Comparison of ENCODE assay signal across 1 cellular context in the genomic region with DNA sequence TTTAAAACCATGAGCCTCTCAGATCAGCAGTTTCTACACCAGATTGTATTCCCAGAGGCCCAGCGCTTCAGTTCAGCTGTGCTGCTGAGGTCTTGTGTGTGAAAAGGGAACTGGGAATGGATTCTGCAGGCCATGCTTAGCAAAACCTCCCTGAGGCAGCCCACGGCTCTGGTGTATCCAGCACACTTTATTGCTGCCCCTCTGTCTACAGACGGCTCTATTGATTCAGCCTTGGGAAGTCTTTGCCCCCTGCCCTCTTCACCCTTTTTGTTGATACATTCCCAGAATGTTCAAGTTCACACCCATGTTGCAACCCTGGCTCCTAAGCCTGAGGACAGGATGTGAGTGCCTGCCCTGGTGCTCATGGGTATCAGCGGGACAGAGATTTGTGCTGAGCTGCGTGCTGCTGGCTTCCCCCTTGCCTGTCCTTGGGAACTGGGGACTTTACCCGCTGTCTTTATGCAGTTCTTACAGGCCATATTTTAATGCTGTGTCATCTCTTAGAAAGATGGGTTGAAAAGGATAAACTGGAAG.
TF ChIP-seq lines count a peak whose summit lies in the region.

No MANE protein-coding gene starts in this region.

TF ChIP-seq in HepG2, 621 proteins besides CTCF, POLR2A, EP300 and RAD21 (continued from another document and continues in another):
- TF ChIP-seq ATF7-NPFF (CRISPR knock-in tag; IDR thresholded peaks at IDR 0.05; ENCODE audit: low read depth) (0 out of 2 replicates have a peak, but pooled peaks have one; percentile 55), ZNF746 (CRISPR knock-in tag; IDR thresholded peaks at IDR 0.05) (peak; percentile 81; the same call in 1 of the 2 replicates), AKAP8 (CRISPR knock-in tag; IDR thresholded peaks at IDR 0.05) (0 out of 2 replicates have a peak, but pooled peaks have one; percentile 48), ZFAT (CRISPR knock-in tag; conservative IDR thresholded peaks at IDR 0.05) (no peak), SMAD1 (CRISPR knock-in tag; IDR thresholded peaks at IDR 0.05; ENCODE audit: borderline replicate concordance, low read depth) (peak; percentile 70; the same call in 1 of the 2 replicates), ELF1 (CRISPR knock-in tag; IDR thresholded peaks at IDR 0.05) (peak; percentile 65), NR2C2 (CRISPR knock-in tag; IDR thresholded peaks at IDR 0.05; ENCODE audit: borderline replicate concordance) (peak; percentile 86), U2AF1 (optimal IDR thresholded peaks at IDR 0.05; ENCODE audit: low read depth, low read length) (no peak), ATAD3A (CRISPR knock-in tag; IDR thresholded peaks at IDR 0.05) (no peak), RBFOX2 (IDR thresholded peaks at IDR 0.05; ENCODE audit: low read depth, low read length) (no peak), GZF1 (CRISPR knock-in tag; IDR thresholded peaks at IDR 0.05) (no peak), ZSCAN9 (CRISPR knock-in tag; IDR thresholded peaks at IDR 0.05; ENCODE audit: borderline replicate concordance) (peak; percentile 94), ZNF451 (CRISPR knock-in tag; IDR thresholded peaks at IDR 0.05) (no peak), ZC3H4 (CRISPR knock-in tag; IDR thresholded peaks at IDR 0.05; ENCODE audit: borderline replicate concordance) (no peak), ZNF12 (CRISPR knock-in tag; IDR thresholded peaks at IDR 0.05) (peak; percentile 67; the same call in 1 of the 2 replicates), ZNF501 (CRISPR knock-in tag; IDR thresholded peaks at IDR 0.05) (peak; percentile 65), TCF7 (IDR thresholded peaks at IDR 0.05; ENCODE audit: low read depth) (peak; percentile 75), NFATC3 (CRISPR knock-in tag; IDR thresholded peaks at IDR 0.05) (no peak), RFX1 (IDR thresholded peaks at IDR 0.05) (no peak), MEIS1 (CRISPR knock-in tag; IDR thresholded peaks at IDR 0.05; ENCODE audit: borderline replicate concordance) (no peak), HIVEP1 (CRISPR knock-in tag; IDR thresholded peaks at IDR 0.05) (peak; percentile 58; the same call in 1 of the 2 replicates), MAF1 (CRISPR knock-in tag; IDR thresholded peaks at IDR 0.05; ENCODE audit: borderline replicate concordance) (no peak), ZNF83 (CRISPR knock-in tag; IDR thresholded peaks at IDR 0.05; ENCODE audit: borderline replicate concordance) (no peak), MXI1 (IDR thresholded peaks at IDR 0.05; ENCODE audit: borderline replicate concordance, low read depth, low read length) (no peak), ZNF674 (CRISPR knock-in tag; IDR thresholded peaks at IDR 0.05; ENCODE audit: low read depth) (no peak), ELF4 (CRISPR knock-in tag; IDR thresholded peaks at IDR 0.05; ENCODE audit: borderline replicate concordance) (no peak), MAX (IDR thresholded peaks at IDR 0.05) (peak; percentile 78), ATF1 (CRISPR knock-in tag; IDR thresholded peaks at IDR 0.05) (0 out of 2 replicates have a peak, but pooled peaks have one; percentile 55), ZNF557 (CRISPR knock-in tag; IDR thresholded peaks at IDR 0.05) (no peak; the same call in 1 of the 2 replicates), BRD4 (CRISPR knock-in tag; IDR thresholded peaks at IDR 0.05) (no peak), GLI4 (CRISPR knock-in tag; IDR thresholded peaks at IDR 0.05; ENCODE audit: borderline replicate concordance) (no peak)
- TF ChIP-seq, protein P1, sequence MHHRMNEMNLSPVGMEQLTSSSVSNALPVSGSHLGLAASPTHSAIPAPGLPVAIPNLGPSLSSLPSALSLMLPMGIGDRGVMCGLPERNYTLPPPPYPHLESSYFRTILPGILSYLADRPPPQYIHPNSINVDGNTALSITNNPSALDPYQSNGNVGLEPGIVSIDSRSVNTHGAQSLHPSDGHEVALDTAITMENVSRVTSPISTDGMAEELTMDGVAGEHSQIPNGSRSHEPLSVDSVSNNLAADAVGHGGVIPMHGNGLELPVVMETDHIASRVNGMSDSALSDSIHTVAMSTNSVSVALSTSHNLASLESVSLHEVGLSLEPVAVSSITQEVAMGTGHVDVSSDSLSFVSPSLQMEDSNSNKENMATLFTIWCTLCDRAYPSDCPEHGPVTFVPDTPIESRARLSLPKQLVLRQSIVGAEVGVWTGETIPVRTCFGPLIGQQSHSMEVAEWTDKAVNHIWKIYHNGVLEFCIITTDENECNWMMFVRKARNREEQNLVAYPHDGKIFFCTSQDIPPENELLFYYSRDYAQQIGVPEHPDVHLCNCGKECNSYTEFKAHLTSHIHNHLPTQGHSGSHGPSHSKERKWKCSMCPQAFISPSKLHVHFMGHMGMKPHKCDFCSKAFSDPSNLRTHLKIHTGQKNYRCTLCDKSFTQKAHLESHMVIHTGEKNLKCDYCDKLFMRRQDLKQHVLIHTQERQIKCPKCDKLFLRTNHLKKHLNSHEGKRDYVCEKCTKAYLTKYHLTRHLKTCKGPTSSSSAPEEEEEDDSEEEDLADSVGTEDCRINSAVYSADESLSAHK (CRISPR knock-in tag; IDR thresholded peaks at IDR 0.05; ENCODE audit: borderline replicate concordance) = 0 out of 2 replicates have a peak, but pooled peaks have one; percentile 45
- TF ChIP-seq, protein P2, sequence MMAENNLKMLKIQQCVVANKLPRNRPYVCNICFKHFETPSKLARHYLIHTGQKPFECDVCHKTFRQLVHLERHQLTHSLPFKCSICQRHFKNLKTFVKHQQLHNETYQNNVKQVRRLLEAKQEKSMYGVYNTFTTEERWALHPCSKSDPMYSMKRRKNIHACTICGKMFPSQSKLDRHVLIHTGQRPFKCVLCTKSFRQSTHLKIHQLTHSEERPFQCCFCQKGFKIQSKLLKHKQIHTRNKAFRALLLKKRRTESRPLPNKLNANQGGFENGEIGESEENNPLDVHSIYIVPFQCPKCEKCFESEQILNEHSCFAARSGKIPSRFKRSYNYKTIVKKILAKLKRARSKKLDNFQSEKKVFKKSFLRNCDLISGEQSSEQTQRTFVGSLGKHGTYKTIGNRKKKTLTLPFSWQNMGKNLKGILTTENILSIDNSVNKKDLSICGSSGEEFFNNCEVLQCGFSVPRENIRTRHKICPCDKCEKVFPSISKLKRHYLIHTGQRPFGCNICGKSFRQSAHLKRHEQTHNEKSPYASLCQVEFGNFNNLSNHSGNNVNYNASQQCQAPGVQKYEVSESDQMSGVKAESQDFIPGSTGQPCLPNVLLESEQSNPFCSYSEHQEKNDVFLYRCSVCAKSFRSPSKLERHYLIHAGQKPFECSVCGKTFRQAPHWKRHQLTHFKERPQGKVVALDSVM (CRISPR knock-in tag; IDR thresholded peaks at IDR 0.05) = no peak
- TF ChIP-seq, protein P3, sequence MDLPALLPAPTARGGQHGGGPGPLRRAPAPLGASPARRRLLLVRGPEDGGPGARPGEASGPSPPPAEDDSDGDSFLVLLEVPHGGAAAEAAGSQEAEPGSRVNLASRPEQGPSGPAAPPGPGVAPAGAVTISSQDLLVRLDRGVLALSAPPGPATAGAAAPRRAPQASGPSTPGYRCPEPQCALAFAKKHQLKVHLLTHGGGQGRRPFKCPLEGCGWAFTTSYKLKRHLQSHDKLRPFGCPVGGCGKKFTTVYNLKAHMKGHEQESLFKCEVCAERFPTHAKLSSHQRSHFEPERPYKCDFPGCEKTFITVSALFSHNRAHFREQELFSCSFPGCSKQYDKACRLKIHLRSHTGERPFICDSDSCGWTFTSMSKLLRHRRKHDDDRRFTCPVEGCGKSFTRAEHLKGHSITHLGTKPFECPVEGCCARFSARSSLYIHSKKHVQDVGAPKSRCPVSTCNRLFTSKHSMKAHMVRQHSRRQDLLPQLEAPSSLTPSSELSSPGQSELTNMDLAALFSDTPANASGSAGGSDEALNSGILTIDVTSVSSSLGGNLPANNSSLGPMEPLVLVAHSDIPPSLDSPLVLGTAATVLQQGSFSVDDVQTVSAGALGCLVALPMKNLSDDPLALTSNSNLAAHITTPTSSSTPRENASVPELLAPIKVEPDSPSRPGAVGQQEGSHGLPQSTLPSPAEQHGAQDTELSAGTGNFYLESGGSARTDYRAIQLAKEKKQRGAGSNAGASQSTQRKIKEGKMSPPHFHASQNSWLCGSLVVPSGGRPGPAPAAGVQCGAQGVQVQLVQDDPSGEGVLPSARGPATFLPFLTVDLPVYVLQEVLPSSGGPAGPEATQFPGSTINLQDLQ (CRISPR knock-in tag; IDR thresholded peaks at IDR 0.05) = 0 out of 2 replicates have a peak, but pooled peaks have one; percentile 64
- TF ChIP-seq, protein P4, sequence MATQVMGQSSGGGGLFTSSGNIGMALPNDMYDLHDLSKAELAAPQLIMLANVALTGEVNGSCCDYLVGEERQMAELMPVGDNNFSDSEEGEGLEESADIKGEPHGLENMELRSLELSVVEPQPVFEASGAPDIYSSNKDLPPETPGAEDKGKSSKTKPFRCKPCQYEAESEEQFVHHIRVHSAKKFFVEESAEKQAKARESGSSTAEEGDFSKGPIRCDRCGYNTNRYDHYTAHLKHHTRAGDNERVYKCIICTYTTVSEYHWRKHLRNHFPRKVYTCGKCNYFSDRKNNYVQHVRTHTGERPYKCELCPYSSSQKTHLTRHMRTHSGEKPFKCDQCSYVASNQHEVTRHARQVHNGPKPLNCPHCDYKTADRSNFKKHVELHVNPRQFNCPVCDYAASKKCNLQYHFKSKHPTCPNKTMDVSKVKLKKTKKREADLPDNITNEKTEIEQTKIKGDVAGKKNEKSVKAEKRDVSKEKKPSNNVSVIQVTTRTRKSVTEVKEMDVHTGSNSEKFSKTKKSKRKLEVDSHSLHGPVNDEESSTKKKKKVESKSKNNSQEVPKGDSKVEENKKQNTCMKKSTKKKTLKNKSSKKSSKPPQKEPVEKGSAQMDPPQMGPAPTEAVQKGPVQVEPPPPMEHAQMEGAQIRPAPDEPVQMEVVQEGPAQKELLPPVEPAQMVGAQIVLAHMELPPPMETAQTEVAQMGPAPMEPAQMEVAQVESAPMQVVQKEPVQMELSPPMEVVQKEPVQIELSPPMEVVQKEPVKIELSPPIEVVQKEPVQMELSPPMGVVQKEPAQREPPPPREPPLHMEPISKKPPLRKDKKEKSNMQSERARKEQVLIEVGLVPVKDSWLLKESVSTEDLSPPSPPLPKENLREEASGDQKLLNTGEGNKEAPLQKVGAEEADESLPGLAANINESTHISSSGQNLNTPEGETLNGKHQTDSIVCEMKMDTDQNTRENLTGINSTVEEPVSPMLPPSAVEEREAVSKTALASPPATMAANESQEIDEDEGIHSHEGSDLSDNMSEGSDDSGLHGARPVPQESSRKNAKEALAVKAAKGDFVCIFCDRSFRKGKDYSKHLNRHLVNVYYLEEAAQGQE (IDR thresholded peaks at IDR 0.05; ENCODE audit: borderline replicate concordance in 1 of 2, low read depth in 1 of 2, low read length in 2 of 2) = peak in 1 of 2 experiments; percentile 84; a peak in 2 of 4 replicates
- TF ChIP-seq, protein P5, sequence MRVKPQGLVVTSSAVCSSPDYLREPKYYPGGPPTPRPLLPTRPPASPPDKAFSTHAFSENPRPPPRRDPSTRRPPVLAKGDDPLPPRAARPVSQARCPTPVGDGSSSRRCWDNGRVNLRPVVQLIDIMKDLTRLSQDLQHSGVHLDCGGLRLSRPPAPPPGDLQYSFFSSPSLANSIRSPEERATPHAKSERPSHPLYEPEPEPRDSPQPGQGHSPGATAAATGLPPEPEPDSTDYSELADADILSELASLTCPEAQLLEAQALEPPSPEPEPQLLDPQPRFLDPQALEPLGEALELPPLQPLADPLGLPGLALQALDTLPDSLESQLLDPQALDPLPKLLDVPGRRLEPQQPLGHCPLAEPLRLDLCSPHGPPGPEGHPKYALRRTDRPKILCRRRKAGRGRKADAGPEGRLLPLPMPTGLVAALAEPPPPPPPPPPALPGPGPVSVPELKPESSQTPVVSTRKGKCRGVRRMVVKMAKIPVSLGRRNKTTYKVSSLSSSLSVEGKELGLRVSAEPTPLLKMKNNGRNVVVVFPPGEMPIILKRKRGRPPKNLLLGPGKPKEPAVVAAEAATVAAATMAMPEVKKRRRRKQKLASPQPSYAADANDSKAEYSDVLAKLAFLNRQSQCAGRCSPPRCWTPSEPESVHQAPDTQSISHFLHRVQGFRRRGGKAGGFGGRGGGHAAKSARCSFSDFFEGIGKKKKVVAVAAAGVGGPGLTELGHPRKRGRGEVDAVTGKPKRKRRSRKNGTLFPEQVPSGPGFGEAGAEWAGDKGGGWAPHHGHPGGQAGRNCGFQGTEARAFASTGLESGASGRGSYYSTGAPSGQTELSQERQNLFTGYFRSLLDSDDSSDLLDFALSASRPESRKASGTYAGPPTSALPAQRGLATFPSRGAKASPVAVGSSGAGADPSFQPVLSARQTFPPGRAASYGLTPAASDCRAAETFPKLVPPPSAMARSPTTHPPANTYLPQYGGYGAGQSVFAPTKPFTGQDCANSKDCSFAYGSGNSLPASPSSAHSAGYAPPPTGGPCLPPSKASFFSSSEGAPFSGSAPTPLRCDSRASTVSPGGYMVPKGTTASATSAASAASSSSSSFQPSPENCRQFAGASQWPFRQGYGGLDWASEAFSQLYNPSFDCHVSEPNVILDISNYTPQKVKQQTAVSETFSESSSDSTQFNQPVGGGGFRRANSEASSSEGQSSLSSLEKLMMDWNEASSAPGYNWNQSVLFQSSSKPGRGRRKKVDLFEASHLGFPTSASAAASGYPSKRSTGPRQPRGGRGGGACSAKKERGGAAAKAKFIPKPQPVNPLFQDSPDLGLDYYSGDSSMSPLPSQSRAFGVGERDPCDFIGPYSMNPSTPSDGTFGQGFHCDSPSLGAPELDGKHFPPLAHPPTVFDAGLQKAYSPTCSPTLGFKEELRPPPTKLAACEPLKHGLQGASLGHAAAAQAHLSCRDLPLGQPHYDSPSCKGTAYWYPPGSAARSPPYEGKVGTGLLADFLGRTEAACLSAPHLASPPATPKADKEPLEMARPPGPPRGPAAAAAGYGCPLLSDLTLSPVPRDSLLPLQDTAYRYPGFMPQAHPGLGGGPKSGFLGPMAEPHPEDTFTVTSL (CRISPR knock-in tag; IDR thresholded peaks at IDR 0.05; ENCODE audit: borderline replicate concordance) = peak; percentile 97
- TF ChIP-seq, protein P6, sequence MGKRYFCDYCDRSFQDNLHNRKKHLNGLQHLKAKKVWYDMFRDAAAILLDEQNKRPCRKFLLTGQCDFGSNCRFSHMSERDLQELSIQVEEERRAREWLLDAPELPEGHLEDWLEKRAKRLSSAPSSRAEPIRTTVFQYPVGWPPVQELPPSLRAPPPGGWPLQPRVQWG (CRISPR knock-in tag; IDR thresholded peaks at IDR 0.05; ENCODE audit: borderline replicate concordance, low read depth) = no peak
- TF ChIP-seq, protein P7, sequence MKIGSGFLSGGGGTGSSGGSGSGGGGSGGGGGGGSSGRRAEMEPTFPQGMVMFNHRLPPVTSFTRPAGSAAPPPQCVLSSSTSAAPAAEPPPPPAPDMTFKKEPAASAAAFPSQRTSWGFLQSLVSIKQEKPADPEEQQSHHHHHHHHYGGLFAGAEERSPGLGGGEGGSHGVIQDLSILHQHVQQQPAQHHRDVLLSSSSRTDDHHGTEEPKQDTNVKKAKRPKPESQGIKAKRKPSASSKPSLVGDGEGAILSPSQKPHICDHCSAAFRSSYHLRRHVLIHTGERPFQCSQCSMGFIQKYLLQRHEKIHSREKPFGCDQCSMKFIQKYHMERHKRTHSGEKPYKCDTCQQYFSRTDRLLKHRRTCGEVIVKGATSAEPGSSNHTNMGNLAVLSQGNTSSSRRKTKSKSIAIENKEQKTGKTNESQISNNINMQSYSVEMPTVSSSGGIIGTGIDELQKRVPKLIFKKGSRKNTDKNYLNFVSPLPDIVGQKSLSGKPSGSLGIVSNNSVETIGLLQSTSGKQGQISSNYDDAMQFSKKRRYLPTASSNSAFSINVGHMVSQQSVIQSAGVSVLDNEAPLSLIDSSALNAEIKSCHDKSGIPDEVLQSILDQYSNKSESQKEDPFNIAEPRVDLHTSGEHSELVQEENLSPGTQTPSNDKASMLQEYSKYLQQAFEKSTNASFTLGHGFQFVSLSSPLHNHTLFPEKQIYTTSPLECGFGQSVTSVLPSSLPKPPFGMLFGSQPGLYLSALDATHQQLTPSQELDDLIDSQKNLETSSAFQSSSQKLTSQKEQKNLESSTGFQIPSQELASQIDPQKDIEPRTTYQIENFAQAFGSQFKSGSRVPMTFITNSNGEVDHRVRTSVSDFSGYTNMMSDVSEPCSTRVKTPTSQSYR (CRISPR knock-in tag; IDR thresholded peaks at IDR 0.05; ENCODE audit: borderline replicate concordance) = peak; percentile 82; the same call in 1 of the 2 replicates
